In the genomic region with DNA sequence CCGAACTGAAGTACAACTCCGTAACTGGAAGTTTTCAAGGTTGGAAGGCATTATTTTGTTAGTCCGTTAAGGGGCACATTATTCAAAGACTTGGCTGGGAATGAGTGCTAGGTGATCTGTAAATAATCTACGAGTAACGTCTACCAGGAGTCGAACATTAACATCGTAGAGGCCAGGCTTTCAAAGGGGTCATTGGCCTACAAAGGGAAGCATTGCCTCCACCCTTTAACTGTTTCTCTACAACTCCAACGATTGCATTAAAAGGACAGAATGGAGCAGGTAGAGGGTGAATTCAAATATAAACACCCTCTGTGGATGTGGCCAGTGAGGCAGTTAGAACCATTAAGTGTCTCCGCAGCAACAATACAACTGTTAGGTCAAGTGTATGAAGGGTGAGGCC, we compare ENCODE assay signal across 18 cellular contexts.
DNase-seq lines count a peak whose midpoint lies in the region; ATAC-seq, FAIRE-seq and TF ChIP-seq lines count a peak whose summit lies in the region.
"Had no signal": no experiment of that assay in that cellular context is flagged by ENCODE, and none has a peak within 500 bp of the region (broad histone marks: within the 10 kb centered on the region; RNA-seq: fewer than 3 reads in every experiment).

No MANE protein-coding gene starts in this region.

- no peak for TF ChIP-seq EP300 in transverse colon (IDR thresholded peaks at IDR 0.05; ENCODE audit: low read depth)

- H3K27me3 ChIP-seq in transverse colon = no peaks in the 10 kb centered on the region
- H3K27me3 ChIP-seq: testis had no signal

- no peak for TF ChIP-seq POLR2A in transverse colon (IDR thresholded peaks at IDR 0.05)

- DNase-seq in RCC 7860 (ENCODE audit: low spot score) (peak; percentile 68), transverse colon (peak; percentile 31), DMS 273 treated with DMSO at 0.1 percent for 48 hours (lab: John Stamatoyannopoulos, UW) (no peak), OCI-M2 (lab: John Stamatoyannopoulos, UW; ENCODE audit: unreplicated experiment) (no peak)
- no peak for DNase-seq in naive thymus-derived CD8-positive, alpha-beta T cell
- DNase-seq: activated CD4-positive, alpha-beta T cell treated with anti-CD3 and anti-CD28 coated beads, Interleukin-2, amount 50 U/mL, for 4 hours; activated naive CD4-positive, alpha-beta T cell treated with anti-CD3 and anti-CD28 coated beads, Interleukin-2, amount 10 ng/mL, durations not matched to agents 7 days and 5 days; activated T-cell treated with anti-CD3 and anti-CD28 coated beads for 4 hours; GF-D8; NCI-H1092; stimulated activated CD4-positive, alpha-beta T cell treated with anti-CD3 and anti-CD28 coated beads, Interleukin-4, amount 100 ng/mL, for 24 hours; testis had no signal

- no peak for ATAC-seq in naive thymus-derived CD8-positive, alpha-beta T cell
- ATAC-seq: K562 had no signal

- H3K9me3 Mint-ChIP-seq in nephron = no peaks in the 10 kb centered on the region
- H3K9me3 Mint-ChIP-seq in naive thymus-derived CD8-positive, alpha-beta T cell = no peaks in the 10 kb centered on the region
- H3K9me3 Mint-ChIP-seq: activated naive CD4-positive, alpha-beta T cell treated with anti-CD3 and anti-CD28 coated beads, Interleukin-2, amount 10 ng/mL, durations not matched to agents 7 days and 5 days; memory B cell had no signal

- POLR2A ChIA-PET in naive thymus-derived CD8-positive, alpha-beta T cell (lab: Charles Lee) = no interaction called here

- peak overlapping the region; percentile 83 to 90 (median 85) for H3K4me3 Mint-ChIP-seq in nephron
- no peak overlapping the region for H3K4me3 Mint-ChIP-seq in naive thymus-derived CD8-positive, alpha-beta T cell
- H3K4me3 Mint-ChIP-seq: memory B cell had no signal

- in situ Hi-C loops in transverse colon (cut with MboI; ENCODE audit: low pct_ligation_motif_present in 1 of 4, low pct_unique_long_range_greater_than_20kb in 1 of 4, low sequenced_read_pairs in 3 of 4) = no loop called here

- peaks cover 57% of the 10 kb centered on the region for H3K4me1 Mint-ChIP-seq in nephron
- peaks cover 0 to 14% (median 8%) of the 10 kb centered on the region in 4 donors for H3K4me1 Mint-ChIP-seq in naive thymus-derived CD8-positive, alpha-beta T cell
- H3K4me1 Mint-ChIP-seq: memory B cell had no signal

- peak overlapping the region in 2 of 4 donors; percentile 25 to 43 for H3K4me3 ChIP-seq in transverse colon
- H3K4me3 ChIP-seq: coronary artery, K562, testis had no signal

- H3K4me1 ChIP-seq in transverse colon = peaks cover 0 to 15% (median 1%) of the 10 kb centered on the region in 4 donors
- H3K4me1 ChIP-seq: testis had no signal

- H3K36me3 ChIP-seq in transverse colon = no peaks in the 10 kb centered on the region

- no peaks in the 10 kb centered on the region for H3K27me3 Mint-ChIP-seq in nephron (ENCODE audit: low read depth)
- no peaks in the 10 kb centered on the region for H3K27me3 Mint-ChIP-seq in naive thymus-derived CD8-positive, alpha-beta T cell

- peak overlapping the region; percentile 91 to 93 (median 93) for H3K27ac Mint-ChIP-seq in nephron
- H3K27ac Mint-ChIP-seq in naive thymus-derived CD8-positive, alpha-beta T cell = no peak overlapping the region
- H3K27ac Mint-ChIP-seq: activated naive CD4-positive, alpha-beta T cell treated with anti-CD3 and anti-CD28 coated beads, Interleukin-2, amount 10 ng/mL, durations not matched to agents 7 days and 5 days; memory B cell had no signal

- peak overlapping the region; percentile 51 to 76 (median 66) for H3K27ac ChIP-seq in transverse colon
- H3K27ac ChIP-seq: coronary artery, testis had no signal

- no peaks in the 10 kb centered on the region for H3K9me3 ChIP-seq in transverse colon
- H3K9me3 ChIP-seq: testis had no signal

- intact Hi-C loops in transverse colon (cut with DNase I; ENCODE audit: low total_unique reads) = no loop called here

- FAIRE-seq in RCC 7860 (lab: Jason Lieb, UNC) (peak; percentile 93), islet of Langerhans (lab: Jason Lieb, UNC) (peak; percentile 77)
- FAIRE-seq: H1, K562 had no signal

- WGBS in transverse colon (ENCODE audit: low coverage in 1 of 2), 2 donors = 60 to 63% methylated on average over 7 to 9 of the region's 9 CpGs

- peaks cover 3% of the 10 kb centered on the region for H3K36me3 Mint-ChIP-seq in nephron (ENCODE audit: low read depth)
- H3K36me3 Mint-ChIP-seq in naive thymus-derived CD8-positive, alpha-beta T cell = no peaks in the 10 kb centered on the region
- H3K36me3 Mint-ChIP-seq: activated naive CD4-positive, alpha-beta T cell treated with anti-CD3 and anti-CD28 coated beads, Interleukin-2, amount 10 ng/mL, durations not matched to agents 7 days and 5 days; memory B cell had no signal

- TF ChIP-seq CTCF in nephron (IDR thresholded peaks at IDR 0.05; ENCODE audit: unreplicated experiment in 3 of 3) = no peak
- TF ChIP-seq CTCF in transverse colon (IDR thresholded peaks at IDR 0.05) = no peak

Comparison
In these comparisons a context has a peak if more than half of its experiments do, and no peak if none do; other contexts are left out.
1. DNase-seq: peak in RCC 7860 (single experiment) and transverse colon (single experiment); none in DMS 273 treated with DMSO at 0.1 percent for 48 hours (single experiment), naive thymus-derived CD8-positive, alpha-beta T cell (0 of 10) and OCI-M2 (single experiment).
2. H3K27ac Mint-ChIP-seq: peak in nephron (3 of 3); none in naive thymus-derived CD8-positive, alpha-beta T cell (0 of 10).
3. H3K4me3 Mint-ChIP-seq: peak in nephron (3 of 3); none in naive thymus-derived CD8-positive, alpha-beta T cell (0 of 10).